24 cellular contexts compared by ENCODE assay signal in the genomic region with DNA sequence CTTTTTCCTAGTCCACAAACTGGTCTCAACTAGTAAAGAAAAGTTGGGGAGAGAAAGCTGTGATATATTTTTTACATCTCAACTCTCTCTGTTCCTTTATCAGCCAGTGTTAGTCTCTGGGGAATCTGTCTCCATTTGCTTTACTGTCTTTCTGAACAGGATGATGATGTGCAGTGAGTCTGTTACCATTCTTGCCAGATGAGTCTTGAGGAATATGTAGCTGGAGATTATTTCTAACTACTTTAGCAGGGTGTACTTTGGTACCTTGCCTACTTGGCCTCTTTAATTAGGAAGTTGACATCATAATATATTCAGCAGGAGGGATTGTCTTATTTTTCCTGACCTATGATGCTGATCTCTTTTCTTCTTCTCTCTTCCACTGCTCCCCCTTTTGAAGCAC. TPM values are rescaled to one million over a fixed set of nuclear protein-coding genes. Genes with fewer than 3 reads are reported as not detected.
"Had no signal": no experiment of that assay in that cellular context is flagged by ENCODE, and none has a peak within 500 bp of the region (broad histone marks: within the 10 kb centered on the region; RNA-seq: fewer than 3 reads in every experiment).

No MANE protein-coding gene starts in this region.

- H3K4me1 Mint-ChIP-seq: activated B cell treated with CpG ODN at 0.5 μM for 24 hours, mesothelial cell of epicardium, nephron progenitor cell had no signal

- H3K4me3 ChIP-seq: body of pancreas, lower lobe of right lung, spleen had no signal

- H3K4me3 Mint-ChIP-seq: activated B cell treated with CpG ODN at 0.5 μM for 24 hours; activated CD4-positive, alpha-beta memory T cell treated with anti-CD3 and anti-CD28 coated beads for 36 hours; effector memory CD8-positive, alpha-beta T cell; mesothelial cell of epicardium; nephron progenitor cell; stimulated activated memory B cell treated with anti-CD40 and anti-IgM and Interleukin-4, amounts not matched to agents 10 μg/mL and 1 μg/mL and 100 μg/mL, for 72 hours had no signal

- ATAC-seq: body of pancreas; effector memory CD8-positive, alpha-beta T cell; foreskin keratinocyte; lower lobe of right lung; stimulated activated memory B cell treated with anti-CD40 and anti-IgM and Interleukin-4, amounts not matched to agents 10 μg/mL and 1 μg/mL and 100 μg/mL, for 72 hours had no signal

- H3K27ac Mint-ChIP-seq: activated B cell treated with CpG ODN at 0.5 μM for 24 hours; activated CD4-positive, alpha-beta memory T cell treated with anti-CD3 and anti-CD28 coated beads for 36 hours; mesothelial cell of epicardium; nephron progenitor cell; stimulated activated memory B cell treated with anti-CD40 and anti-IgM and Interleukin-4, amounts not matched to agents 10 μg/mL and 1 μg/mL and 100 μg/mL, for 72 hours had no signal

- H3K27me3 Mint-ChIP-seq: activated B cell treated with CpG ODN at 0.5 μM for 24 hours; activated CD4-positive, alpha-beta memory T cell treated with anti-CD3 and anti-CD28 coated beads for 36 hours; effector memory CD8-positive, alpha-beta T cell; stimulated activated memory B cell treated with anti-CD40 and anti-IgM and Interleukin-4, amounts not matched to agents 10 μg/mL and 1 μg/mL and 100 μg/mL, for 72 hours had no signal

- H3K9me3 Mint-ChIP-seq: activated B cell treated with CpG ODN at 0.5 μM for 24 hours; activated CD4-positive, alpha-beta memory T cell treated with anti-CD3 and anti-CD28 coated beads for 36 hours; effector memory CD8-positive, alpha-beta T cell; mesothelial cell of epicardium; nephron progenitor cell; stimulated activated memory B cell treated with anti-CD40 and anti-IgM and Interleukin-4, amounts not matched to agents 10 μg/mL and 1 μg/mL and 100 μg/mL, for 72 hours had no signal

- H3K9me3 ChIP-seq: body of pancreas, lower lobe of right lung, spleen had no signal

- H3K27ac ChIP-seq: body of pancreas, foreskin keratinocyte, lower lobe of right lung, spleen had no signal

- DNase-seq: activated B cell treated with CpG ODN at 0.5 μM for 24 hours; activated CD4-positive, alpha-beta memory T cell treated with anti-CD3 and anti-CD28 coated beads for 36 hours; activated CD4-positive, alpha-beta T cell treated with anti-CD3 and anti-CD28 coated beads for 4 hours; activated effector memory CD4-positive, alpha-beta T cell treated with anti-CD3 and anti-CD28 coated beads, Interleukin-2, amount 50 U/mL, for 16 hours; activated naive CD4-positive, alpha-beta T cell treated with anti-CD3 and anti-CD28 coated beads, Interleukin-2, amount 50 U/mL, for 16 hours; activated T-cell treated with anti-CD3 and anti-CD28 coated beads, Interleukin-2, amount 50 U/mL, for 1 hour; amygdala; body of pancreas; effector memory CD8-positive, alpha-beta T cell; foreskin keratinocyte; hypothalamus; islet precursor cell; lower lobe of right lung; nephron progenitor cell; nucleus accumbens; posterior cingulate gyrus; spleen; stimulated activated CD4-positive, alpha-beta T cell treated with anti-CD3 and anti-CD28 coated beads, Interleukin-4, amount 100 ng/mL, for 4 hours had no signal

- H3K4me1 ChIP-seq: body of pancreas, foreskin keratinocyte, lower lobe of right lung, spleen had no signal

- H3K27me3 ChIP-seq: body of pancreas, foreskin keratinocyte, spleen had no signal

RNA-seq across cellular contexts. Expression of a gene that starts 50.5 kb away (rescaled TPM):
- total RNA-seq: activated B cell treated with CpG ODN at 0.5 μM for 24 hours; activated CD4-positive, alpha-beta memory T cell treated with anti-CD3 and anti-CD28 coated beads for 36 hours; body of pancreas; cardiac septum; dermis microvascular lymphatic vessel endothelial cell; foreskin keratinocyte; mesothelial cell of epicardium; renal cortical epithelial cell; spleen; ureter had no signal
